9 cellular contexts compared by ENCODE assay signal in genomic region chr6:10750568-10750967, GRCh38. TPM values are rescaled to one million over a fixed set of nuclear protein-coding genes. Genes with fewer than 3 reads are reported as not detected.
DNase-seq lines count a peak whose midpoint lies in the region; ATAC-seq and TF ChIP-seq lines count a peak whose summit lies in the region.
"Not testable (repeated sequence)": the region's sequence is repeated elsewhere in the genome, so short reads cannot be mapped to it uniquely, and the experiment has no call there.
"Had no signal": no experiment of that assay in that cellular context is flagged by ENCODE, and none has a peak within 500 bp of the region (broad histone marks: within the 10 kb centered on the region; RNA-seq: fewer than 3 reads in every experiment).

No MANE protein-coding gene starts in this region.

- H3K36me3 ChIP-seq in Caco-2 (ENCODE audit: control insufficient read depth, insufficient read depth, low read length); Panc1 (ENCODE audit: control insufficient read depth, insufficient read depth, low read length): not testable (repeated sequence)

- not testable (repeated sequence) for H3K9me3 ChIP-seq in Caco-2; Panc1 (ENCODE audit: control insufficient read depth, insufficient read depth, low read depth, low read length)

- in situ Hi-C loops in Panc1 (cut with HindIII; ENCODE audit: low pct_unique_long_range_greater_than_20kb, low sequenced_read_pairs) = not testable (repeated sequence)

- peak overlapping the region; percentile 45; the same call in 1 of the 2 replicates for H3K27ac ChIP-seq in Panc1 (ENCODE audit: low read length)

- not testable (repeated sequence) for BruUV-seq in Caco-2 (replicated peaks; lab: Mats Ljungman, UMichigan); Panc1 (replicated peaks; lab: Mats Ljungman, UMichigan)

- intact Hi-C loops in Caco-2 (cut with micrococcal nuclease; ENCODE audit: unreplicated experiment); Panc1 (cut with micrococcal nuclease; ENCODE audit: unreplicated experiment): not testable (repeated sequence)

- not testable (repeated sequence) for H3K27me3 Mint-ChIP-seq in Caco-2 (ENCODE audit: insufficient read depth, unreplicated experiment); activated T-cell treated with anti-CD3 and anti-CD28 coated beads, Interleukin-2, amount 50 U/mL, for 24 hours; brain; memory B cell; nephron progenitor cell (ENCODE audit: low read depth, poor library complexity)

- ATAC-seq in Panc1; memory B cell (ENCODE audit: low read depth); stimulated activated effector memory CD8-positive, alpha-beta T cell treated with anti-CD3 and anti-CD28 coated beads, Interleukin-12 subunit alpha, Interleukin-12 subunit beta, amount 100 ng/mL, for 72 hours: not testable (repeated sequence)

- CTCF ChIA-PET in Caco-2 (lab: Charles Lee); Panc1 (lab: Charles Lee): not testable (repeated sequence)

- H3K4me1 Mint-ChIP-seq in Caco-2 (ENCODE audit: low read depth, unreplicated experiment) = peaks cover 29% of the 10 kb centered on the region
- H3K4me1 Mint-ChIP-seq in activated T-cell treated with anti-CD3 and anti-CD28 coated beads, Interleukin-2, amount 50 U/mL, for 24 hours (ENCODE audit: low read depth) = peaks cover 70% of the 10 kb centered on the region
- H3K4me1 Mint-ChIP-seq in brain = peaks cover 51% of the 10 kb centered on the region
- peaks cover 30% of the 10 kb centered on the region for H3K4me1 Mint-ChIP-seq in memory B cell
- peaks cover 49% of the 10 kb centered on the region for H3K4me1 Mint-ChIP-seq in nephron progenitor cell
- H3K4me1 Mint-ChIP-seq in stimulated activated effector memory CD8-positive, alpha-beta T cell treated with anti-CD3 and anti-CD28 coated beads, Interleukin-12 subunit alpha, Interleukin-12 subunit beta, amount 100 ng/mL, for 72 hours = peaks cover 65% of the 10 kb centered on the region

- peaks cover 64% of the 10 kb centered on the region for H3K36me3 Mint-ChIP-seq in Caco-2 (ENCODE audit: insufficient read depth, unreplicated experiment)
- peaks cover 86% of the 10 kb centered on the region for H3K36me3 Mint-ChIP-seq in activated T-cell treated with anti-CD3 and anti-CD28 coated beads, Interleukin-2, amount 50 U/mL, for 24 hours (ENCODE audit: low read depth)
- peaks cover 61% of the 10 kb centered on the region for H3K36me3 Mint-ChIP-seq in brain
- H3K36me3 Mint-ChIP-seq in memory B cell = peaks cover 28% of the 10 kb centered on the region
- peaks cover 54% of the 10 kb centered on the region for H3K36me3 Mint-ChIP-seq in nephron progenitor cell (ENCODE audit: low read depth)
- peaks cover 65% of the 10 kb centered on the region for H3K36me3 Mint-ChIP-seq in stimulated activated effector memory CD8-positive, alpha-beta T cell treated with anti-CD3 and anti-CD28 coated beads, Interleukin-12 subunit alpha, Interleukin-12 subunit beta, amount 100 ng/mL, for 72 hours

- H3K27me3 ChIP-seq in Caco-2 (replicated peaks; ENCODE audit: control insufficient read depth, insufficient read depth, low read length); Panc1 (ENCODE audit: control insufficient read depth, insufficient read depth, low read length): not testable (repeated sequence)

- H3K4me1 ChIP-seq in Caco-2 (peaks cover 23% of the 10 kb centered on the region), Panc1 (ENCODE audit: control insufficient read depth, insufficient read depth, low read length) (peaks cover 36% of the 10 kb centered on the region)

- H3K27ac Mint-ChIP-seq in Caco-2 (ENCODE audit: unreplicated experiment) = peak overlapping the region; percentile 53
- peak overlapping the region; percentile 6 for H3K27ac Mint-ChIP-seq in activated T-cell treated with anti-CD3 and anti-CD28 coated beads, Interleukin-2, amount 50 U/mL, for 24 hours
- peak overlapping the region in 2 of 5 experiments; percentile 44 to 72 for H3K27ac Mint-ChIP-seq in brain
- peak overlapping the region; percentile 41 for H3K27ac Mint-ChIP-seq in memory B cell
- H3K27ac Mint-ChIP-seq in nephron progenitor cell = peak overlapping the region; percentile 96
- H3K27ac Mint-ChIP-seq in stimulated activated effector memory CD8-positive, alpha-beta T cell treated with anti-CD3 and anti-CD28 coated beads, Interleukin-12 subunit alpha, Interleukin-12 subunit beta, amount 100 ng/mL, for 72 hours = peak overlapping the region; percentile 78

- not testable (repeated sequence) for TF ChIP-seq CTCF in Caco-2 (IDR thresholded peaks at IDR 0.05; ENCODE audit: insufficient read depth in 1 of 2, low read depth in 1 of 2, low read length in 1 of 2, severe bottlenecking in 1 of 2, unreplicated experiment in 1 of 2); Panc1 (IDR thresholded peaks at IDR 0.05); brain (conservative IDR thresholded peaks at IDR 0.05); nephron progenitor cell (IDR thresholded peaks at IDR 0.05)

- not testable (repeated sequence) for H3K9me3 Mint-ChIP-seq in Caco-2 (ENCODE audit: unreplicated experiment); activated T-cell treated with anti-CD3 and anti-CD28 coated beads, Interleukin-2, amount 50 U/mL, for 24 hours; brain; memory B cell; nephron progenitor cell; stimulated activated effector memory CD8-positive, alpha-beta T cell treated with anti-CD3 and anti-CD28 coated beads, Interleukin-12 subunit alpha, Interleukin-12 subunit beta, amount 100 ng/mL, for 72 hours

- DNase-seq in Caco-2; Panc1 (ENCODE audit: low read depth, low spot score); activated T-cell treated with anti-CD3 and anti-CD28 coated beads, Interleukin-2, amount 50 U/mL, for 24 hours; memory B cell (ENCODE audit: low spot score in 2 of 2); nephron progenitor cell; stimulated activated effector memory CD8-positive, alpha-beta T cell treated with anti-CD3 and anti-CD28 coated beads, Interleukin-12 subunit alpha, Interleukin-12 subunit beta, amount 100 ng/mL, for 72 hours (ENCODE audit: low spot score in 2 of 2): not testable (repeated sequence)

- POLR2A ChIA-PET in Caco-2 (lab: Charles Lee) = interaction anchor here (0.6 kb wide), 1 partner anchor 17 kb away, joined by 3 read pairs; no protein-coding TSS in a partner anchor
- POLR2A ChIA-PET in Panc1 (lab: Charles Lee) = not testable (repeated sequence)

- not testable (repeated sequence) for H3K4me3 ChIP-seq in Caco-2 (ENCODE audit: low read depth, low read length); Panc1 (ENCODE audit: low read depth in 2 of 2, low read length in 2 of 2)

- H3K4me3 Mint-ChIP-seq in Caco-2 (ENCODE audit: unreplicated experiment) (peak overlapping the region; percentile 77), brain (peak overlapping the region in 4 of 5 experiments; percentile 85 to 99 (median 91)), nephron progenitor cell (peak overlapping the region; percentile 96)
- H3K4me3 Mint-ChIP-seq in activated T-cell treated with anti-CD3 and anti-CD28 coated beads, Interleukin-2, amount 50 U/mL, for 24 hours; memory B cell; stimulated activated effector memory CD8-positive, alpha-beta T cell treated with anti-CD3 and anti-CD28 coated beads, Interleukin-12 subunit alpha, Interleukin-12 subunit beta, amount 100 ng/mL, for 72 hours: not testable (repeated sequence)

RNA-seq across cellular contexts. Expression of gene TMEM14B, which starts 3.0 kb away (rescaled TPM):
- total RNA-seq in Caco-2 (2022) (104 and 105 TPM in 2 replicates), Panc1 (2021; ENCODE audit: unreplicated experiment) (180 TPM)
- 103 TPM for polyA plus RNA-seq in Panc1 (2012; ENCODE audit: insufficient read length)
- polyA plus RNA-seq in brain (ENCODE audit: insufficient read depth, low read depth, low replicate concordance) = 84.6 TPM

RNA-seq across cellular contexts. Expression of gene TMEM14C, which starts 27.7 kb away (rescaled TPM):
- 116 and 134 TPM in 2 replicates for total RNA-seq in Caco-2 (2022)
- 159 TPM for total RNA-seq in Panc1 (2021; ENCODE audit: unreplicated experiment)
- 134 TPM for polyA plus RNA-seq in Panc1 (2012; ENCODE audit: insufficient read length)
- 162 TPM for polyA plus RNA-seq in brain (ENCODE audit: insufficient read depth, low read depth, low replicate concordance)

RNA-seq across cellular contexts. Expression of gene PAK1IP1, which starts 55.8 kb away (rescaled TPM):
- total RNA-seq in Caco-2 (2022) = 23.9 and 25.9 TPM in 2 replicates
- total RNA-seq in Panc1 (2021; ENCODE audit: unreplicated experiment) = 27.3 TPM
- 18.1 TPM for polyA plus RNA-seq in Panc1 (2012; ENCODE audit: insufficient read length)
- 7.6 TPM for polyA plus RNA-seq in brain (ENCODE audit: insufficient read depth, low read depth, low replicate concordance)

RNA-seq across cellular contexts. Expression of gene C6orf52, which starts 56.2 kb away (rescaled TPM):
- 3.1 and 4.3 TPM in 2 replicates for total RNA-seq in Caco-2 (2022)
- 6.5 TPM for total RNA-seq in Panc1 (2021; ENCODE audit: unreplicated experiment)
- 5.1 TPM for polyA plus RNA-seq in Panc1 (2012; ENCODE audit: insufficient read length)
- polyA plus RNA-seq in brain (ENCODE audit: insufficient read depth, low read depth, low replicate concordance) = 10.1 TPM
- total RNA-seq: CD4-positive, CD25-positive, alpha-beta regulatory T cell; HT-29 had no signal
